37 cellular contexts compared by ENCODE assay signal in the genomic region with DNA sequence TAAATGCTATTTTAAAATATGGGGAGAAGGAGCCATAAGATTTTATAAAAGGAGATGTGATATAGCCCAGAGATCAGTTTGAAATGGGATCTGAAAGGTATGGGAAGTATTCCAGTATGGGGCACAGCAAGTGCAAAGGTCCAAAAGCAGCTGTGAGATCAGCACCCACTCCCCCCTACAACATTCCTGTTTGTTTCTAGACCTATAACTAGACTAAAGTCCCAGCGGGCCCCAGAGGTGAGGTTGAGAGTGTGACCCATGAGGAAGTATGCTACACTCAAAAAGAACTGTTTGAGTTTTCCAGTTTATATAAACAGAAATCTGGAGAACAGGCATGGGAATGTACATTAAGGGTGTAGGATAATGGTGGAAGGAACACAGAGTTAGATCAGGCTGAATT.
A peak's percentile ranks its signal among the peaks of the same experiment; 100 is the strongest.
DNase-seq lines count a peak whose midpoint lies in the region; ATAC-seq, FAIRE-seq and TF ChIP-seq lines count a peak whose summit lies in the region.
"Had no signal": no experiment of that assay in that cellular context is flagged by ENCODE, and none has a peak within 500 bp of the region (broad histone marks: within the 10 kb centered on the region; RNA-seq: fewer than 3 reads in every experiment).

No MANE protein-coding gene starts in this region.

- H3K9me3 Mint-ChIP-seq in endodermal cell: peaks cover 28% of the 10 kb centered on the region
- H3K9me3 Mint-ChIP-seq in memory B cell: peaks cover 4% of the 10 kb centered on the region
- H3K9me3 Mint-ChIP-seq in stimulated activated naive B cell treated with anti-CD40 and anti-IgM and Interleukin-4, amounts not matched to agents 10 μg/mL and 1 μg/mL and 100 μg/mL, for 72 hours: peaks cover 17 to 25% of the 10 kb centered on the region in 2 donors

- in situ Hi-C loops in HepG2 (cut with HindIII; ENCODE audit: extremely low pct_ligation_motif_present, low pct_unique_long_range_greater_than_20kb): no loop called here

- H3K9me3 ChIP-seq in HepG2 (ENCODE audit: low read length) (no peaks in the 10 kb centered on the region), right lobe of liver (peaks cover 0 to 3% (median 0%) of the 10 kb centered on the region in 4 donors), endodermal cell (ENCODE audit: control insufficient read depth, low read length) (peaks cover 22% of the 10 kb centered on the region)
- H3K9me3 ChIP-seq: BE2C, Caco-2 had no signal

- H3K36me3 ChIP-seq in HepG2 (replicated peaks in 1 of 2; ENCODE audit: control insufficient read depth in 1 of 2, insufficient read depth in 2 of 2, low read length in 2 of 2) (no peaks in the 10 kb centered on the region), right lobe of liver (peaks cover 0 to 4% (median 0%) of the 10 kb centered on the region in 4 donors), endodermal cell (ENCODE audit: control insufficient read depth, insufficient read depth, low read length) (no peaks in the 10 kb centered on the region)
- H3K36me3 ChIP-seq: BE2C had no signal

- 0 out of 4 replicates have a peak, but pooled peaks of 1 of the 2 experiments have one; percentile 6 for TF ChIP-seq EP300 in HepG2 (IDR thresholded peaks at IDR 0.05; ENCODE audit: low read depth in 2 of 2, low read length in 2 of 2)
- TF ChIP-seq EP300 in HepG2 (CRISPR knock-in tag; IDR thresholded peaks at IDR 0.05; ENCODE audit: borderline replicate concordance): no peak

- no peak overlapping the region for H2AFZ ChIP-seq in HepG2 (ENCODE audit: low read length)

- H3K4me1 Mint-ChIP-seq in endodermal cell (peaks cover 4% of the 10 kb centered on the region), memory B cell (peaks cover 25% of the 10 kb centered on the region)
- H3K4me1 Mint-ChIP-seq in stimulated activated naive B cell treated with anti-CD40 and anti-IgM and Interleukin-4, amounts not matched to agents 10 μg/mL and 1 μg/mL and 100 μg/mL, for 72 hours: peaks cover 11 to 28% of the 10 kb centered on the region in 2 donors

- no peak overlapping the region for H3K4me3 ChIP-seq in HepG2 (replicated peaks in 1 of 3; ENCODE audit: insufficient read depth in 1 of 3, low read depth in 2 of 3, low read length in 3 of 3)
- no peak overlapping the region for H3K4me3 ChIP-seq in right lobe of liver
- peak overlapping the region; percentile 14 for H3K4me3 ChIP-seq in endodermal cell (ENCODE audit: low read length)
- H3K4me3 ChIP-seq: A549, BLaER1 had no signal

- H3K27ac ChIP-seq in HepG2 (ENCODE audit: extremely low read length, insufficient read depth, low read length) (peak overlapping the region; percentile 71), right lobe of liver (no peak overlapping the region), endodermal cell (ENCODE audit: low read depth, low read length) (no peak overlapping the region)
- H3K27ac ChIP-seq: 22Rv1; A549; BLaER1; BLaER1 treated with 17β-estradiol and CSF1 and Interleukin-3, amounts not matched to agents 10 nM and 100 nM; C4-2B had no signal

- POLR2A ChIA-PET in HepG2 (lab: Yijun Ruan, JAX): no interaction called here

- ATAC-seq in HepG2 (peak; percentile 97), right lobe of liver (no peak), memory B cell (ENCODE audit: low read depth) (no peak), HG02884 (IDR thresholded peaks at IDR 0.05; ENCODE audit: unreplicated experiment) (no peak)
- no peak for ATAC-seq in stimulated activated naive B cell treated with anti-CD40 and anti-IgM and Interleukin-4, amounts not matched to agents 10 μg/mL and 1 μg/mL and 100 μg/mL, for 72 hours (replicated peaks)
- ATAC-seq: A549; CD8-positive, alpha-beta T cell had no signal

- no peak overlapping the region for H3K4me3 Mint-ChIP-seq in endodermal cell
- no peak overlapping the region for H3K4me3 Mint-ChIP-seq in memory B cell
- no peak overlapping the region for H3K4me3 Mint-ChIP-seq in stimulated activated naive B cell treated with anti-CD40 and anti-IgM and Interleukin-4, amounts not matched to agents 10 μg/mL and 1 μg/mL and 100 μg/mL, for 72 hours
- H3K4me3 Mint-ChIP-seq: B cell; CD14-positive monocyte; CD4-positive, alpha-beta memory T cell; CD4-positive, alpha-beta T cell; CD4-positive, CD25-positive, alpha-beta regulatory T cell; CD8-positive, alpha-beta memory T cell; CD8-positive, alpha-beta T cell had no signal

- H3K36me3 Mint-ChIP-seq in endodermal cell (ENCODE audit: low read depth): peaks cover 35% of the 10 kb centered on the region
- peaks cover 36% of the 10 kb centered on the region for H3K36me3 Mint-ChIP-seq in memory B cell
- peaks cover 37 to 57% of the 10 kb centered on the region in 2 donors for H3K36me3 Mint-ChIP-seq in stimulated activated naive B cell treated with anti-CD40 and anti-IgM and Interleukin-4, amounts not matched to agents 10 μg/mL and 1 μg/mL and 100 μg/mL, for 72 hours

- DNase-seq in HepG2 (ENCODE audit: low spot score) (peak; percentile 82), right lobe of liver (no peak), endodermal cell (no peak), memory B cell (ENCODE audit: low spot score in 2 of 2) (no peak), head of caudate nucleus (no peak)
- DNase-seq in stimulated activated naive B cell treated with anti-CD40 and anti-IgM and Interleukin-4, amounts not matched to agents 10 μg/mL and 1 μg/mL and 100 μg/mL, for 72 hours: no peak
- no peak for DNase-seq in activated CD4-positive, alpha-beta T cell treated with anti-CD3 and anti-CD28 coated beads for 4 hours
- DNase-seq: 8988T; ACHN; AML-193; BE2C; C1 segment of cervical spinal cord; Caco-2; Calu3; CD4-positive, alpha-beta memory T cell; CD4-positive, alpha-beta T cell; CD4-positive, CD25-positive, alpha-beta regulatory T cell; CD8-positive, alpha-beta memory T cell; CD8-positive, alpha-beta T cell; COR-L47; DMS 273 treated with DMSO at 0.1 percent for 48 hours; DMS153; DMS53; DMS79; DMS79 treated with DMSO at 0.1 percent for 48 hours; DND-41; EL had no signal

- CTCF ChIA-PET in HepG2 (lab: Yijun Ruan, JAX; ENCODE audit: low intra/inter-chr PET ratio, low total read pairs): no interaction called here

- no peaks in the 10 kb centered on the region for H3K79me2 ChIP-seq in HepG2 (ENCODE audit: insufficient read depth, low read length)

- H3K9ac ChIP-seq in HepG2 (ENCODE audit: insufficient read depth, low read depth, low read length): no peak overlapping the region
- H3K9ac ChIP-seq in endodermal cell (ENCODE audit: extremely low read depth, low read length, poor library complexity, severe bottlenecking): no peak overlapping the region
- H3K9ac ChIP-seq: BLaER1; BLaER1 treated with 17β-estradiol and CSF1 and Interleukin-3, amounts not matched to agents 10 nM and 100 nM had no signal

- H3K27me3 Mint-ChIP-seq in endodermal cell (ENCODE audit: insufficient read depth) (no peaks in the 10 kb centered on the region), memory B cell (no peaks in the 10 kb centered on the region)
- no peaks in the 10 kb centered on the region for H3K27me3 Mint-ChIP-seq in stimulated activated naive B cell treated with anti-CD40 and anti-IgM and Interleukin-4, amounts not matched to agents 10 μg/mL and 1 μg/mL and 100 μg/mL, for 72 hours
- H3K27me3 Mint-ChIP-seq: B cell; CD4-positive, alpha-beta memory T cell; CD4-positive, alpha-beta T cell; CD4-positive, CD25-positive, alpha-beta regulatory T cell; CD8-positive, alpha-beta memory T cell had no signal

- no TSS peak for BruUV-seq in HepG2 (replicated peaks; lab: Mats Ljungman, UMichigan)

- intact Hi-C loops in HepG2 (cut with micrococcal nuclease; ENCODE audit: unreplicated experiment) (no loop called here), right lobe of liver (cut with DNase I) (no loop called here), head of caudate nucleus (cut with DNase I) (no loop called here)

- H3K27me3 ChIP-seq in HepG2 (ENCODE audit: control insufficient read depth in 1 of 2, insufficient read depth in 2 of 2, low read length in 2 of 2) (no peaks in the 10 kb centered on the region), right lobe of liver (no peaks in the 10 kb centered on the region), endodermal cell (ENCODE audit: control insufficient read depth, insufficient read depth, low read length, poor library complexity, severe bottlenecking) (no peaks in the 10 kb centered on the region)
- H3K27me3 ChIP-seq: BE2C; BLaER1; BLaER1 treated with 17β-estradiol and CSF1 and Interleukin-3, amounts not matched to agents 10 nM and 100 nM had no signal

- peak overlapping the region; percentile 47 for H3K4me2 ChIP-seq in HepG2 (ENCODE audit: low read depth, low read length)
- H3K4me2 ChIP-seq: A549; BLaER1; BLaER1 treated with 17β-estradiol and CSF1 and Interleukin-3, amounts not matched to agents 10 nM and 100 nM had no signal

- no peak for TF ChIP-seq POLR2A in HepG2 (IDR thresholded peaks at IDR 0.05; ENCODE audit: insufficient read depth in 1 of 2, low read depth in 2 of 2, low read length in 2 of 2)
- no peak for TF ChIP-seq POLR2A in right lobe of liver (IDR thresholded peaks at IDR 0.05)

- no peak for TF ChIP-seq RAD21 in HepG2 (CRISPR knock-in tag; IDR thresholded peaks at IDR 0.05)

- TF ChIP-seq CTCF in HepG2 (CRISPR knock-in tag; IDR thresholded peaks at IDR 0.05) (no peak), right lobe of liver (IDR thresholded peaks at IDR 0.05) (no peak), endodermal cell (conservative IDR thresholded peaks at IDR 0.05) (no peak)

- no peak for FAIRE-seq in HepG2 (lab: Jason Lieb, UNC)
- FAIRE-seq: A204.1, A549, D721Med had no signal

- H3K27ac Mint-ChIP-seq in endodermal cell: no peak overlapping the region
- H3K27ac Mint-ChIP-seq in memory B cell: peak overlapping the region; percentile 24
- H3K27ac Mint-ChIP-seq in stimulated activated naive B cell treated with anti-CD40 and anti-IgM and Interleukin-4, amounts not matched to agents 10 μg/mL and 1 μg/mL and 100 μg/mL, for 72 hours: peak overlapping the region; percentile 5
- H3K27ac Mint-ChIP-seq: CD14-positive monocyte; CD4-positive, alpha-beta memory T cell; CD4-positive, alpha-beta T cell; CD4-positive, CD25-positive, alpha-beta regulatory T cell; CD8-positive, alpha-beta memory T cell; CD8-positive, alpha-beta T cell had no signal

- WGBS in HepG2 (ENCODE audit: low lambda C conversion rate): 40% methylated on average over 1 of the region's 1 CpG
- 100% methylated on average over 1 of the region's 1 CpG for WGBS in right lobe of liver (ENCODE audit: insufficient coverage, low coverage, low lambda C conversion rate, missing lambda C conversion rate)
- WGBS in endodermal cell (ENCODE audit: insufficient coverage in 1 of 2, insufficient read length in 1 of 2), 2 experiments: 92% methylated on average over 1 of the region's 1 CpG; no CpG with 5 or more reads in 1 of the 2 experiments

- H3K4me1 ChIP-seq in HepG2 (ENCODE audit: insufficient read depth, low read length): peaks cover 20% of the 10 kb centered on the region
- no peaks in the 10 kb centered on the region for H3K4me1 ChIP-seq in right lobe of liver
- no peaks in the 10 kb centered on the region for H3K4me1 ChIP-seq in endodermal cell (ENCODE audit: control insufficient read depth, insufficient read depth, low read length)
- H3K4me1 ChIP-seq: BE2C, BLaER1 had no signal

- H4K20me1 ChIP-seq in HepG2 (ENCODE audit: insufficient read depth, low read length): no peaks in the 10 kb centered on the region
- H4K20me1 ChIP-seq: BLaER1; BLaER1 treated with 17β-estradiol and CSF1 and Interleukin-3, amounts not matched to agents 10 nM and 100 nM had no signal

TF ChIP-seq in HepG2, 621 proteins besides CTCF, POLR2A, EP300 and RAD21 (continues in another document):
- TF ChIP-seq ZMYM2 (CRISPR knock-in tag; IDR thresholded peaks at IDR 0.05): 0 out of 2 replicates have a peak, but pooled peaks have one; percentile 20
- no peak for TF ChIP-seq MED8 (CRISPR knock-in tag; IDR thresholded peaks at IDR 0.05; ENCODE audit: insufficient replicate concordance)
